ENCODE assay signal across 8 cellular contexts in genomic region chr2:168118733-168119518, GRCh38.
DNase-seq lines count a peak whose midpoint lies in the region; ATAC-seq and TF ChIP-seq lines count a peak whose summit lies in the region.

No MANE protein-coding gene starts in this region.

- H3K4me3 ChIP-seq in BLaER1: peak overlapping the region; percentile 20; the same call in 1 of the 2 replicates
- peak overlapping the region in 1 of 10 donors; percentile 6 for H3K4me3 ChIP-seq in heart right ventricle
- H3K4me3 ChIP-seq in sigmoid colon: no peak overlapping the region

- intact Hi-C loops in heart right ventricle (cut with DNase I) (loop anchor here in 9 of 10 donors (2.0 to 10.0 kb wide), 8 partner anchors 152 to 1584 kb away; no protein-coding TSS in a partner anchor), sigmoid colon (cut with DNase I) (loop anchor here (2.0 to 10.0 kb wide), 2 partner anchors 154 to 1578 kb away; no protein-coding TSS in a partner anchor)

- TF ChIP-seq EP300 in sigmoid colon (IDR thresholded peaks at IDR 0.05): no peak

- H3K36me3 ChIP-seq in BLaER1 (peaks cover 79% of the 10 kb centered on the region), heart right ventricle (peaks cover 0 to 43% (median 4%) of the 10 kb centered on the region in 9 donors), sigmoid colon (peaks cover 0 to 7% (median 1%) of the 10 kb centered on the region in 4 donors)

- peak overlapping the region; percentile 80 for H3K4me2 ChIP-seq in BLaER1

- CTCF ChIA-PET in activated CD8-positive, alpha-beta T cell treated with anti-CD3 and anti-CD28 coated beads, Interleukin-2, amount 10 ng/mL, durations not matched to agents 7 days and 5 days (lab: Charles Lee): interaction anchor here (0.6 to 4.7 kb wide), 44 partner anchors 8 to 854 kb away, joined by 3 to 27 read pairs (median 4); partner anchors contain the start of gene STK39

- 49 to 50% methylated on average over 10 of the region's 10 CpGs for WGBS in heart right ventricle, 2 donors
- 55 to 73% methylated on average over 10 of the region's 10 CpGs for WGBS in sigmoid colon, 2 donors

- no peak for TF ChIP-seq POLR2A in sigmoid colon (IDR thresholded peaks at IDR 0.05)

- TF ChIP-seq CTCF in heart right ventricle (IDR thresholded peaks at IDR 0.05) (peak; percentile 38 to 83 (median 73)), sigmoid colon (IDR thresholded peaks at IDR 0.05) (peak; percentile 23 to 58 (median 52))

- no peaks in the 10 kb centered on the region for H4K20me1 ChIP-seq in BLaER1

- peak; percentile 73 for DNase-seq in NCI-H2171 (lab: John Stamatoyannopoulos, UW)
- peak; percentile 36 for DNase-seq in activated CD8-positive, alpha-beta T cell treated with anti-CD3 and anti-CD28 coated beads, Interleukin-2, amount 10 ng/mL, durations not matched to agents 7 days and 5 days
- DNase-seq in heart right ventricle: peak in 1 of 2 donors; percentile 45
- DNase-seq in sigmoid colon: no peak
- DNase-seq in stimulated activated CD8-positive, alpha-beta memory T cell treated with anti-CD3 and anti-CD28 coated beads, Interleukin-4, amount 100 ng/mL, for 48 hours: no peak

- no peaks in the 10 kb centered on the region for H3K9me3 Mint-ChIP-seq in activated CD8-positive, alpha-beta T cell treated with anti-CD3 and anti-CD28 coated beads, Interleukin-2, amount 10 ng/mL, durations not matched to agents 7 days and 5 days (ENCODE audit: insufficient read depth)

- ATAC-seq in GM18502 (IDR thresholded peaks at IDR 0.05; ENCODE audit: poor library complexity, unreplicated experiment) (peak; percentile 77), HG03045 (IDR thresholded peaks at IDR 0.05; ENCODE audit: unreplicated experiment) (peak; percentile 72), heart right ventricle (peak; percentile 43 to 74 (median 66))
- ATAC-seq in activated CD8-positive, alpha-beta T cell treated with anti-CD3 and anti-CD28 coated beads, Interleukin-2, amount 10 ng/mL, durations not matched to agents 7 days and 5 days: peak; percentile 36

- peak overlapping the region; percentile 55; the same call in 1 of the 2 replicates for H3K27ac ChIP-seq in BLaER1
- H3K27ac ChIP-seq in heart right ventricle: peak overlapping the region in 4 of 10 donors; percentile 3 to 23 (median 12)
- peak overlapping the region; percentile 3 to 27 (median 20) for H3K27ac ChIP-seq in sigmoid colon

- H3K27me3 Mint-ChIP-seq in activated CD8-positive, alpha-beta T cell treated with anti-CD3 and anti-CD28 coated beads, Interleukin-2, amount 10 ng/mL, durations not matched to agents 7 days and 5 days (ENCODE audit: low read depth): no peaks in the 10 kb centered on the region

- peaks cover 51% of the 10 kb centered on the region for H3K4me1 ChIP-seq in BLaER1
- peaks cover 2 to 60% (median 16%) of the 10 kb centered on the region in 9 donors for H3K4me1 ChIP-seq in heart right ventricle
- peaks cover 0 to 15% (median 11%) of the 10 kb centered on the region in 4 donors for H3K4me1 ChIP-seq in sigmoid colon

- peak overlapping the region; percentile 48 for H3K9ac ChIP-seq in BLaER1

- H3K4me1 Mint-ChIP-seq in activated CD8-positive, alpha-beta T cell treated with anti-CD3 and anti-CD28 coated beads, Interleukin-2, amount 10 ng/mL, durations not matched to agents 7 days and 5 days (ENCODE audit: low read depth): no peaks in the 10 kb centered on the region

- no peak overlapping the region for H3K27ac Mint-ChIP-seq in activated CD8-positive, alpha-beta T cell treated with anti-CD3 and anti-CD28 coated beads, Interleukin-2, amount 10 ng/mL, durations not matched to agents 7 days and 5 days

- peaks cover 17% of the 10 kb centered on the region for H3K36me3 Mint-ChIP-seq in activated CD8-positive, alpha-beta T cell treated with anti-CD3 and anti-CD28 coated beads, Interleukin-2, amount 10 ng/mL, durations not matched to agents 7 days and 5 days (ENCODE audit: low read depth)

- no peak overlapping the region for H3K4me3 Mint-ChIP-seq in activated CD8-positive, alpha-beta T cell treated with anti-CD3 and anti-CD28 coated beads, Interleukin-2, amount 10 ng/mL, durations not matched to agents 7 days and 5 days

- POLR2A ChIA-PET in activated CD8-positive, alpha-beta T cell treated with anti-CD3 and anti-CD28 coated beads, Interleukin-2, amount 10 ng/mL, durations not matched to agents 7 days and 5 days (lab: Charles Lee): no interaction called here

- H3K27me3 ChIP-seq in BLaER1: no peaks in the 10 kb centered on the region
- no peaks in the 10 kb centered on the region for H3K27me3 ChIP-seq in heart right ventricle
- no peaks in the 10 kb centered on the region for H3K27me3 ChIP-seq in sigmoid colon

- H3K9me3 ChIP-seq in BLaER1: peaks cover 9% of the 10 kb centered on the region
- H3K9me3 ChIP-seq in heart right ventricle: no peaks in the 10 kb centered on the region
- H3K9me3 ChIP-seq in sigmoid colon: no peaks in the 10 kb centered on the region

Comparison
In these comparisons a context has a peak if more than half of its experiments do, and no peak if none do; other contexts are left out.
1. DNase-seq: peak in NCI-H2171 (single experiment) and activated CD8-positive, alpha-beta T cell treated with anti-CD3 and anti-CD28 coated beads, Interleukin-2, amount 10 ng/mL, durations not matched to agents 7 days and 5 days (single experiment); none in sigmoid colon (single experiment) and stimulated activated CD8-positive, alpha-beta memory T cell treated with anti-CD3 and anti-CD28 coated beads, Interleukin-4, amount 100 ng/mL, for 48 hours (single experiment).
2. Peak in every context shown above with its lines, with median percentiles within 50 percentile points of each other: ATAC-seq.